Comparison of ENCODE assay signal across 8 cellular contexts in genomic region chr3:128845695-128846491, GRCh38. TPM values are rescaled to one million over a fixed set of nuclear protein-coding genes. Genes with fewer than 3 reads are reported as not detected.
DNase-seq lines count a peak whose midpoint lies in the region; ATAC-seq and TF ChIP-seq lines count a peak whose summit lies in the region.

No MANE protein-coding gene starts in this region.

- intact Hi-C loops in OCI-LY7 (cut with micrococcal nuclease; ENCODE audit: unreplicated experiment): loop anchor here (2.0 to 5.0 kb wide), 2 partner anchors 165 to 229 kb away; no protein-coding TSS in a partner anchor

- peak; percentile 52 for ATAC-seq in HG03571 (IDR thresholded peaks at IDR 0.05; ENCODE audit: unreplicated experiment)
- peak; percentile 76 for ATAC-seq in esophagus mucosa

- TF ChIP-seq CTCF in AG04450 (IDR thresholded peaks at IDR 0.05; ENCODE audit: low read depth, low read length) (peak; percentile 68), OCI-LY7 (conservative IDR thresholded peaks at IDR 0.05; ENCODE audit: low read length) (peak; percentile 78)

- no peaks in the 10 kb centered on the region for H3K36me3 ChIP-seq in OCI-LY7 (ENCODE audit: insufficient read depth, low read length)
- no peaks in the 10 kb centered on the region for H3K36me3 ChIP-seq in mucosa of rectum (ENCODE audit: control insufficient read depth in 2 of 2, insufficient read depth in 2 of 2, low read length in 2 of 2)

- peak overlapping the region; percentile 52 to 57 for H3K9ac ChIP-seq in mucosa of rectum (ENCODE audit: low read depth in 1 of 2, low read length in 2 of 2)

- peak overlapping the region; percentile 79 for H3K4me2 ChIP-seq in OCI-LY7 (ENCODE audit: low read length)

- BruUV-seq in OCI-LY7 (replicated peaks; lab: Mats Ljungman, UMichigan): no TSS peak

- no peaks in the 10 kb centered on the region for H3K79me2 ChIP-seq in OCI-LY7 (ENCODE audit: insufficient read depth, low read depth, low read length)

- POLR2A ChIA-PET in AG04450 (lab: Yijun Ruan, JAX) (interaction anchor here (0.6 to 1.4 kb wide), 3 partner anchors 166 to 378 kb away, joined by 3 to 6 read pairs (median 5); no protein-coding TSS in a partner anchor), OCI-LY7 (lab: Charles Lee) (interaction anchor here (0.6 kb wide), 1 partner anchor 156 kb away, joined by 3 read pairs; no protein-coding TSS in a partner anchor)

- CTCF ChIA-PET in AG04450 (lab: Charles Lee) (interaction anchor here (0.7 to 5.2 kb wide), 17 partner anchors 11 to 228 kb away, joined by 3 to 37 read pairs (median 4); partner anchors contain the start of gene ACAD9), OCI-LY7 (lab: Charles Lee; ENCODE audit: unreplicated experiment) (no interaction called here)

- H3K9me3 ChIP-seq in AG04450 (ENCODE audit: control insufficient read depth, insufficient read depth, low read length) (no peaks in the 10 kb centered on the region; the same call in 1 of the 2 replicates), OCI-LY7 (ENCODE audit: low read length) (no peaks in the 10 kb centered on the region), mucosa of rectum (ENCODE audit: control insufficient read depth in 2 of 2, low read length in 2 of 2) (no peaks in the 10 kb centered on the region)

- H3K27me3 ChIP-seq in AG04450 (ENCODE audit: control insufficient read depth, insufficient read depth, low read length) (no peaks in the 10 kb centered on the region), mucosa of rectum (ENCODE audit: control insufficient read depth in 2 of 2, insufficient read depth in 2 of 2, low read length in 2 of 2) (no peaks in the 10 kb centered on the region)

- H3K27ac ChIP-seq in AG04450 (ENCODE audit: low read depth, low read length) (no peak overlapping the region), OCI-LY7 (ENCODE audit: low read depth, low read length, poor library complexity, severe bottlenecking) (peak overlapping the region; percentile 31), mucosa of rectum (ENCODE audit: low read depth in 2 of 2, low read length in 2 of 2) (peak overlapping the region in 1 of 2 donors; percentile 48)

- H3K9me2 ChIP-seq in OCI-LY7 (ENCODE audit: insufficient read depth, low read length): no peaks in the 10 kb centered on the region

- no peaks in the 10 kb centered on the region for H4K20me1 ChIP-seq in OCI-LY7 (ENCODE audit: insufficient read depth, low read length)

- no peak for DNase-seq in AG04450 (ENCODE audit: low read depth, low spot score)
- peak; percentile 77 for DNase-seq in GM19238 (ENCODE audit: insufficient read length, low spot score)
- peak; percentile 76 for DNase-seq in OCI-LY7 (ENCODE audit: low spot score)
- peak; percentile 82 for DNase-seq in activated T-cell treated with anti-CD3 and anti-CD28 coated beads, Interleukin-2, amount 50 U/mL, for 1 hour
- DNase-seq in stimulated activated CD8-positive, alpha-beta memory T cell treated with anti-CD3 and anti-CD28 coated beads, Interleukin-4, amount 100 ng/mL, for 4 hours (ENCODE audit: low read depth in 2 of 2, low spot score in 1 of 2): peak; percentile 40 to 64

- H2AFZ ChIP-seq in OCI-LY7 (ENCODE audit: low read length): peak overlapping the region; percentile 91

- peaks cover 14% of the 10 kb centered on the region for H3K4me1 ChIP-seq in OCI-LY7 (ENCODE audit: insufficient read depth, low read length, poor library complexity, severe bottlenecking)
- peaks cover 6 to 10% of the 10 kb centered on the region in 2 donors for H3K4me1 ChIP-seq in mucosa of rectum (ENCODE audit: control insufficient read depth in 2 of 2, insufficient read depth in 2 of 2, low read length in 2 of 2)

- peak overlapping the region; percentile 49 for H3K4me3 ChIP-seq in AG04450 (ENCODE audit: low read depth, low read length)
- H3K4me3 ChIP-seq in OCI-LY7 (ENCODE audit: low read depth, low read length, poor library complexity, severe bottlenecking): peak overlapping the region; percentile 56
- peak overlapping the region; percentile 50 to 57 for H3K4me3 ChIP-seq in mucosa of rectum (ENCODE audit: low read length in 2 of 2)

RNA-seq across cellular contexts. Expression of gene ACAD9, which starts 33.5 kb away (rescaled TPM):
- polyA plus RNA-seq in AG04450 (2011; rRNA removed): 31.0 and 35.2 TPM in 2 replicates
- 33.4 and 45.1 TPM in 2 replicates for polyA minus RNA-seq in AG04450 (2011; rRNA and poly(A)+ RNA removed)
- 88.5 and 93.7 TPM in 2 replicates for total RNA-seq in OCI-LY7 (2014; rRNA removed; shearing (Covaris generic))
- total RNA-seq in OCI-LY7 (2022): 56.8 and 69.5 TPM in 2 replicates
- total RNA-seq in esophagus mucosa: 34.7 TPM
